ENCODE assay signal across 14 cellular contexts in the genomic region with DNA sequence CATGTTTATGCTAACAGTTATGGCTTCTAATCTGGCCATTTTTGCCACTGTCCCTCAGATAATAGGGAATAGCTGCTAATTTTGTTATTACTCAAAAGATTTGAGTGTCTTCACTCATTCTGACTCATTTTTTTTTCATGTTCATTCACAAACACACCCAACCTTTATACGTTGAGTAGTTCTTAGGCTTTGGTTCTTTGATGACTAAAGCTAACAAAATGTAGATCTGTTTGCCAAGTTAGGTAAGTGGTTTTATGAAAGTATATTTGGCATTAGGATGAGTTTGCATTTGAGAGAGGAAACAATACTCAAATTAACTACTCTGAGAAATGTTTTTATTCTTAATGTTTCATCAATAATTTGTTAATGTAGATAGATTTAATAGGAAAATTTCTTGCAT. TPM values are rescaled to one million over a fixed set of nuclear protein-coding genes. Genes with fewer than 3 reads are reported as not detected.
DNase-seq lines count a peak whose midpoint lies in the region; ATAC-seq, FAIRE-seq and TF ChIP-seq lines count a peak whose summit lies in the region.
"Had no signal": no experiment of that assay in that cellular context is flagged by ENCODE, and none has a peak within 500 bp of the region (broad histone marks: within the 10 kb centered on the region; RNA-seq: fewer than 3 reads in every experiment).

No MANE protein-coding gene starts in this region.

- DNase-seq in HPDE6-E6E7 (ENCODE audit: extremely low spot score), result peak; percentile 63
- DNase-seq in astrocyte (ENCODE audit: low read depth), result peak; percentile 85
- DNase-seq in hepatic stellate cell (ENCODE audit: low spot score), result peak; percentile 10
- DNase-seq in NCI-H345 (lab: John Stamatoyannopoulos, UW), result no peak
- no peak for DNase-seq in activated T-helper 2 cell treated with anti-CD3 and anti-CD28 coated beads, Interferon-gamma antibody, Interleukin-2, Interleukin-4, amounts not matched to agents 10 μg/mL and 5 μg/mL and 100 μg/mL, durations not matched to agents 14 hours and 24 hours and 36 hours (ENCODE audit: low spot score)
- no peak for DNase-seq in iPS-NIHi11 (ENCODE audit: low spot score)
- no peak for DNase-seq in body of pancreas
- DNase-seq: activated CD4-positive, alpha-beta memory T cell treated with anti-CD3 and anti-CD28 coated beads, Interleukin-2, amount 10 ng/mL, durations not matched to agents 7 days and 5 days; activated naive CD4-positive, alpha-beta T cell treated with Interleukin-2 at 50 U/mL for 16 hours; heart left ventricle; NCI-H2171; occipital lobe; T-helper 9 cell had no signal

- H3K4me3 ChIP-seq in ACC112 (ENCODE audit: low read depth, low read length) (no peak overlapping the region), astrocyte (ENCODE audit: insufficient read depth, low read depth, low read length) (no peak overlapping the region), body of pancreas (no peak overlapping the region)
- H3K4me3 ChIP-seq: heart left ventricle had no signal

- H3K27me3 ChIP-seq in ACC112 (ENCODE audit: insufficient read depth, low read length), result no peaks in the 10 kb centered on the region
- no peaks in the 10 kb centered on the region for H3K27me3 ChIP-seq in astrocyte (ENCODE audit: insufficient read depth, low read length)
- no peaks in the 10 kb centered on the region for H3K27me3 ChIP-seq in body of pancreas

- peaks cover 2% of the 10 kb centered on the region for H3K36me3 Mint-ChIP-seq in astrocyte (ENCODE audit: low read depth, unreplicated experiment)
- peaks cover 3% of the 10 kb centered on the region for H3K36me3 Mint-ChIP-seq in activated T-helper 2 cell treated with anti-CD3 and anti-CD28 coated beads, Interferon-gamma antibody, Interleukin-2, Interleukin-4, amounts not matched to agents 10 μg/mL and 5 μg/mL and 100 μg/mL, durations not matched to agents 14 hours and 24 hours and 36 hours (ENCODE audit: low read depth)

- no peak for TF ChIP-seq POLR2A in body of pancreas (IDR thresholded peaks at IDR 0.05)

- peaks cover 72% of the 10 kb centered on the region for H4K20me1 ChIP-seq in astrocyte (ENCODE audit: insufficient read depth, low read length)

- peak; percentile 34 for FAIRE-seq in astrocyte (lab: Jason Lieb, UNC)

- H3K36me3 ChIP-seq in ACC112 (ENCODE audit: insufficient read depth, low read length) (0 out of 2 replicates have a peak, but pooled peaks cover 5% of the 10 kb centered on the region), astrocyte (ENCODE audit: insufficient read depth, low read length) (no peaks in the 10 kb centered on the region), body of pancreas (replicated peaks in 1 of 2; ENCODE audit: insufficient read depth in 1 of 2, low read depth in 2 of 2) (no peaks in the 10 kb centered on the region)
- H3K36me3 ChIP-seq: heart left ventricle had no signal

- no peaks in the 10 kb centered on the region for H3K9me3 Mint-ChIP-seq in astrocyte (ENCODE audit: unreplicated experiment)
- no peaks in the 10 kb centered on the region for H3K9me3 Mint-ChIP-seq in activated T-helper 2 cell treated with anti-CD3 and anti-CD28 coated beads, Interferon-gamma antibody, Interleukin-2, Interleukin-4, amounts not matched to agents 10 μg/mL and 5 μg/mL and 100 μg/mL, durations not matched to agents 14 hours and 24 hours and 36 hours
- H3K9me3 Mint-ChIP-seq: activated CD4-positive, alpha-beta memory T cell treated with anti-CD3 and anti-CD28 coated beads, Interleukin-2, amount 10 ng/mL, durations not matched to agents 7 days and 5 days had no signal

- 14 to 20% methylated on average over 1 of the region's 1 CpG for WGBS in body of pancreas, 2 donors

- H3K9ac ChIP-seq in astrocyte (ENCODE audit: low read length), result no peak overlapping the region

- no peak overlapping the region for H2AFZ ChIP-seq in ACC112 (ENCODE audit: low read length, unreplicated experiment)
- H2AFZ ChIP-seq in astrocyte (ENCODE audit: low read depth, low read length), result no peak overlapping the region

- no peak overlapping the region for H3K4me3 Mint-ChIP-seq in astrocyte (ENCODE audit: unreplicated experiment)
- H3K4me3 Mint-ChIP-seq in activated T-helper 2 cell treated with anti-CD3 and anti-CD28 coated beads, Interferon-gamma antibody, Interleukin-2, Interleukin-4, amounts not matched to agents 10 μg/mL and 5 μg/mL and 100 μg/mL, durations not matched to agents 14 hours and 24 hours and 36 hours (ENCODE audit: low read depth), result no peak overlapping the region
- H3K4me3 Mint-ChIP-seq: activated CD4-positive, alpha-beta memory T cell treated with anti-CD3 and anti-CD28 coated beads, Interleukin-2, amount 10 ng/mL, durations not matched to agents 7 days and 5 days had no signal

- H3K79me2 ChIP-seq in ACC112 (ENCODE audit: control insufficient read depth, insufficient read depth, low read length, unreplicated experiment), result peaks cover 83% of the 10 kb centered on the region
- H3K79me2 ChIP-seq in astrocyte (ENCODE audit: insufficient read depth, low read length), result peaks cover 81% of the 10 kb centered on the region

- no peaks in the 10 kb centered on the region for H3K9me3 ChIP-seq in astrocyte (ENCODE audit: insufficient read depth, low read depth, low read length)
- no peaks in the 10 kb centered on the region for H3K9me3 ChIP-seq in body of pancreas
- H3K9me3 ChIP-seq: heart left ventricle had no signal

- H3K27me3 Mint-ChIP-seq in astrocyte (ENCODE audit: low read depth, unreplicated experiment), result peaks cover 7% of the 10 kb centered on the region
- peaks cover 8% of the 10 kb centered on the region for H3K27me3 Mint-ChIP-seq in activated T-helper 2 cell treated with anti-CD3 and anti-CD28 coated beads, Interferon-gamma antibody, Interleukin-2, Interleukin-4, amounts not matched to agents 10 μg/mL and 5 μg/mL and 100 μg/mL, durations not matched to agents 14 hours and 24 hours and 36 hours (ENCODE audit: low read depth)

- peaks cover 37% of the 10 kb centered on the region for H3K4me1 Mint-ChIP-seq in astrocyte (ENCODE audit: low read depth, unreplicated experiment)
- H3K4me1 Mint-ChIP-seq in activated T-helper 2 cell treated with anti-CD3 and anti-CD28 coated beads, Interferon-gamma antibody, Interleukin-2, Interleukin-4, amounts not matched to agents 10 μg/mL and 5 μg/mL and 100 μg/mL, durations not matched to agents 14 hours and 24 hours and 36 hours (ENCODE audit: low read depth), result peaks cover 39% of the 10 kb centered on the region

- TF ChIP-seq CTCF in astrocyte (IDR thresholded peaks at IDR 0.05; ENCODE audit: insufficient read depth, low read depth, low read length) (no peak), body of pancreas (IDR thresholded peaks at IDR 0.05) (no peak)

- peak overlapping the region; percentile 58 for H3K27ac Mint-ChIP-seq in astrocyte (ENCODE audit: unreplicated experiment)
- H3K27ac Mint-ChIP-seq in activated T-helper 2 cell treated with anti-CD3 and anti-CD28 coated beads, Interferon-gamma antibody, Interleukin-2, Interleukin-4, amounts not matched to agents 10 μg/mL and 5 μg/mL and 100 μg/mL, durations not matched to agents 14 hours and 24 hours and 36 hours, result no peak overlapping the region
- H3K27ac Mint-ChIP-seq: activated CD4-positive, alpha-beta memory T cell treated with anti-CD3 and anti-CD28 coated beads, Interleukin-2, amount 10 ng/mL, durations not matched to agents 7 days and 5 days had no signal

- H3K4me2 ChIP-seq in astrocyte (ENCODE audit: low read length), result peak overlapping the region; percentile 32

- H3K4me1 ChIP-seq in ACC112 (ENCODE audit: control insufficient read depth, insufficient read depth, low read length, unreplicated experiment), result peaks cover 46% of the 10 kb centered on the region
- peaks cover 26% of the 10 kb centered on the region for H3K4me1 ChIP-seq in astrocyte (ENCODE audit: insufficient read depth, low read length)
- peaks cover 56% of the 10 kb centered on the region for H3K4me1 ChIP-seq in body of pancreas

- intact Hi-C loops in activated T-helper 2 cell treated with anti-CD3 and anti-CD28 coated beads, Interferon-gamma antibody, Interleukin-2, Interleukin-4, amounts not matched to agents 10 μg/mL and 5 μg/mL and 100 μg/mL, durations not matched to agents 14 hours and 24 hours and 36 hours (cut with micrococcal nuclease), result no loop called here
- intact Hi-C loops in body of pancreas (cut with DNase I), result no loop called here

- no peak for ATAC-seq in body of pancreas
- ATAC-seq: heart left ventricle had no signal

- H3K27ac ChIP-seq in ACC112 (ENCODE audit: low read depth, low read length) (peak overlapping the region; percentile 28; the same call in 1 of the 2 replicates), astrocyte (ENCODE audit: low read depth, low read length) (peak overlapping the region; percentile 24), body of pancreas (no peak overlapping the region)
- H3K27ac ChIP-seq: heart left ventricle had no signal

RNA-seq across cellular contexts. Expression of gene MAP2K4, which starts 3.7 kb away (rescaled TPM):
- 37.5 and 42.5 TPM in 2 replicates for total RNA-seq in astrocyte
- 32.5 and 32.6 TPM in 2 replicates for total RNA-seq in activated T-helper 2 cell treated with anti-CD3 and anti-CD28 coated beads, Interferon-gamma antibody, Interleukin-2, Interleukin-4, amounts not matched to agents 10 μg/mL and 5 μg/mL and 100 μg/mL, durations not matched to agents 14 hours and 24 hours and 36 hours
- 10 to 100 TPM; 12.5 to 15.2 TPM for total RNA-seq in body of pancreas

RNA-seq across cellular contexts. Expression of gene ZNF18, which starts 27.1 kb away (rescaled TPM):
- total RNA-seq in astrocyte (8.3 and 9.9 TPM in 2 replicates), body of pancreas (1 to 10 TPM; 4.3 to 7.0 TPM)
- 6.1 and 6.8 TPM in 2 replicates for total RNA-seq in activated T-helper 2 cell treated with anti-CD3 and anti-CD28 coated beads, Interferon-gamma antibody, Interleukin-2, Interleukin-4, amounts not matched to agents 10 μg/mL and 5 μg/mL and 100 μg/mL, durations not matched to agents 14 hours and 24 hours and 36 hours

Comparison
In these comparisons a context has a peak if more than half of its experiments do, and no peak if none do; other contexts are left out.
1. H3K27ac ChIP-seq: peak in ACC112 (single experiment) and astrocyte (single experiment); none in body of pancreas (0 of 4).
2. DNase-seq: peak in HPDE6-E6E7 (single experiment), astrocyte (single experiment) and hepatic stellate cell (single experiment); none in NCI-H345 (single experiment), activated T-helper 2 cell treated with anti-CD3 and anti-CD28 coated beads, Interferon-gamma antibody, Interleukin-2, Interleukin-4, amounts not matched to agents 10 μg/mL and 5 μg/mL and 100 μg/mL, durations not matched to agents 14 hours and 24 hours and 36 hours (single experiment), iPS-NIHi11 (single experiment) and body of pancreas (0 of 4).